In genomic region chr16:77660311-77660710, GRCh38 we compare ENCODE assay signal across 8 cellular contexts.
DNase-seq lines count a peak whose midpoint lies in the region; ATAC-seq and TF ChIP-seq lines count a peak whose summit lies in the region.

No MANE protein-coding gene starts in this region.

- H3K4me1 ChIP-seq in IMR-90 (ENCODE audit: control insufficient read depth, insufficient read depth, low read length) (no peaks in the 10 kb centered on the region), vagina (no peaks in the 10 kb centered on the region), HAP-1 (no peaks in the 10 kb centered on the region)

- CTCF ChIA-PET in IMR-90 (lab: Yijun Ruan, JAX) = interaction anchor here (0.6 to 1.9 kb wide), 6 partner anchors 9 to 1777 kb away, joined by 3 to 6 read pairs (median 3); no protein-coding TSS in a partner anchor

- H3K79me1 ChIP-seq in IMR-90 (ENCODE audit: low read depth in 1 of 2, low read length in 2 of 2) = no peaks in the 10 kb centered on the region

- intact Hi-C loops in IMR-90 (cut with micrococcal nuclease) (loop anchor here (1.0 to 5.0 kb wide), 3 partner anchors 61 to 424 kb away; no protein-coding TSS in a partner anchor), vagina (cut with DNase I) (loop anchor here (10.0 kb wide), 1 partner anchor 76 kb away; no protein-coding TSS in a partner anchor)

- TF ChIP-seq CTCF in AG09309 (IDR thresholded peaks at IDR 0.05; ENCODE audit: control insufficient read depth, insufficient read depth, low read depth, low read length, missing control alignments) = peak; percentile 71
- peak; percentile 52 for TF ChIP-seq CTCF in IMR-90 (conservative IDR thresholded peaks at IDR 0.05; ENCODE audit: low read depth, low read length)
- peak; percentile 27 to 47 (median 33) for TF ChIP-seq CTCF in vagina (IDR thresholded peaks at IDR 0.05)

- ATAC-seq in IMR-90 (ENCODE audit: low read depth) (peak; percentile 67), GM19455 (IDR thresholded peaks at IDR 0.05; ENCODE audit: unreplicated experiment) (no peak)

- no peak overlapping the region for H4K8ac ChIP-seq in IMR-90 (ENCODE audit: low read depth in 2 of 2, low read length in 2 of 2)

- peak; percentile 39 for TF ChIP-seq RAD21 in IMR-90 (IDR thresholded peaks at IDR 0.05; ENCODE audit: low read length)

- no peak overlapping the region for H3K4me3 ChIP-seq in AG09309 (ENCODE audit: control insufficient read depth, low read depth, low read length)
- no peak overlapping the region for H3K4me3 ChIP-seq in IMR-90 (ENCODE audit: insufficient read depth, low read depth, low read length)
- H3K4me3 ChIP-seq in SK-N-MC = peak overlapping the region; percentile 33; the same call in 1 of the 2 replicates
- no peak overlapping the region for H3K4me3 ChIP-seq in vagina
- no peak overlapping the region for H3K4me3 ChIP-seq in HAP-1

- BruUV-seq in IMR-90 (replicated peaks; lab: Mats Ljungman, UMichigan) = no TSS peak

- no peak overlapping the region for H3K18ac ChIP-seq in IMR-90 (ENCODE audit: low read depth, low read length)

- no peak overlapping the region for H2BK120ac ChIP-seq in IMR-90 (ENCODE audit: low read depth, low read length)

- H3K36me3 ChIP-seq in IMR-90 (ENCODE audit: control insufficient read depth, insufficient read depth, low read length) (no peaks in the 10 kb centered on the region), SK-N-MC (ENCODE audit: insufficient read depth, low read length) (no peaks in the 10 kb centered on the region), vagina (no peaks in the 10 kb centered on the region), HAP-1 (replicated peaks) (no peaks in the 10 kb centered on the region)

- H3K14ac ChIP-seq in IMR-90 (replicated peaks; ENCODE audit: low read depth, low read length) = no peak overlapping the region

- POLR2A ChIA-PET in IMR-90 (lab: Charles Lee; ENCODE audit: unreplicated experiment) = no interaction called here

- dilution Hi-C loops in IMR-90 (cut with HindIII; ENCODE audit: low sequenced_read_pairs, unreplicated experiment) = no loop called here

- DNase-seq in AG09309 (ENCODE audit: low read depth) (peak; percentile 11), IMR-90 (peak; percentile 52), SK-N-MC (ENCODE audit: low read depth, low spot score) (no peak), iPS DF 19.7 (ENCODE audit: low read depth, low spot score) (peak; percentile 12), vagina (ENCODE audit: extremely low spot score in 2 of 2) (no peak), HAP-1 (ENCODE audit: low spot score in 2 of 2) (no peak), cortex of kidney (lab: John Stamatoyannopoulos, UW) (no peak)

- H3K4me2 ChIP-seq in IMR-90 (ENCODE audit: low read depth, low read length) = peak overlapping the region; percentile 94

- no peak overlapping the region for H2BK15ac ChIP-seq in IMR-90 (ENCODE audit: low read depth, low read length)

- no peak overlapping the region for H2BK5ac ChIP-seq in IMR-90 (ENCODE audit: low read depth, low read length, poor library complexity, severe bottlenecking)

- in situ Hi-C loops in IMR-90 (cut with MboI; ENCODE audit: low sequenced_read_pairs) (no loop called here), HAP-1 (cut with MboI; ENCODE audit: low sequenced_read_pairs) (no loop called here)

- no peak overlapping the region for H3K56ac ChIP-seq in IMR-90 (ENCODE audit: extremely low read depth, insufficient read depth, low read length)

- H3K27ac ChIP-seq in IMR-90 (ENCODE audit: insufficient read depth, low read length) = no peak overlapping the region
- no peak overlapping the region for H3K27ac ChIP-seq in SK-N-MC
- no peak overlapping the region for H3K27ac ChIP-seq in vagina

- H3K23ac ChIP-seq in IMR-90 (ENCODE audit: low read depth, low read length) = no peak overlapping the region

- no peaks in the 10 kb centered on the region for H4K20me1 ChIP-seq in IMR-90 (ENCODE audit: insufficient read depth, low read length)

- H3K27me3 ChIP-seq in IMR-90 (ENCODE audit: control insufficient read depth, insufficient read depth, low read length) (no peaks in the 10 kb centered on the region; the same call in 1 of the 2 replicates), vagina (no peaks in the 10 kb centered on the region), HAP-1 (ENCODE audit: low read depth) (no peaks in the 10 kb centered on the region)

- H3K4ac ChIP-seq in IMR-90 (ENCODE audit: low read depth, low read length) = no peak overlapping the region

- H3K9ac ChIP-seq in IMR-90 (ENCODE audit: low read depth, low read length) (no peak overlapping the region), SK-N-MC (ENCODE audit: insufficient read length) (no peak overlapping the region)

- H2BK20ac ChIP-seq in IMR-90 (ENCODE audit: low read depth, low read length) = no peak overlapping the region

- no peak for TF ChIP-seq POLR2A in IMR-90 (IDR thresholded peaks at IDR 0.05; ENCODE audit: low read depth, low read length)
- TF ChIP-seq POLR2A in vagina (IDR thresholded peaks at IDR 0.05) = no peak

- no peak overlapping the region for H2AFZ ChIP-seq in IMR-90 (replicated peaks; ENCODE audit: low read length, poor library complexity)

- H4K5ac ChIP-seq in IMR-90 (ENCODE audit: low read depth, low read length) = no peak overlapping the region

- no peak overlapping the region for H2AK5ac ChIP-seq in IMR-90 (ENCODE audit: low read depth, low read length)

- no peak overlapping the region for H2AK9ac ChIP-seq in IMR-90 (replicated peaks; ENCODE audit: low read depth, low read length, poor library complexity)

- H4K91ac ChIP-seq in IMR-90 (ENCODE audit: insufficient read depth, low read depth, low read length) = no peak overlapping the region

- 5% methylated on average over 4 of the region's 12 CpGs; no CpG with 5 or more reads in 1 of the 2 experiments for WGBS in IMR-90 (ENCODE audit: extremely low coverage in 2 of 2, insufficient read length in 1 of 2), 2 experiments

- no peaks in the 10 kb centered on the region for H3K9me1 ChIP-seq in IMR-90 (ENCODE audit: insufficient read depth, low read length)

- H3K9me3 ChIP-seq in IMR-90 (ENCODE audit: control insufficient read depth, insufficient read depth, low read length) (no peaks in the 10 kb centered on the region), SK-N-MC (ENCODE audit: low read depth, low read length) (no peaks in the 10 kb centered on the region), vagina (no peaks in the 10 kb centered on the region), HAP-1 (no peaks in the 10 kb centered on the region)

TF ChIP-seq in IMR-90, 13 proteins besides CTCF, POLR2A, EP300 and RAD21:
- TF ChIP-seq SMC3 (IDR thresholded peaks at IDR 0.05; ENCODE audit: low read depth, low read length) (peak; percentile 47), CEBPB (IDR thresholded peaks at IDR 0.05; ENCODE audit: low read depth, low read length) (no peak)

Comparison
In these comparisons a context has a peak if more than half of its experiments do, and no peak if none do; other contexts are left out.
1. DNase-seq: peak in AG09309 (single experiment), IMR-90 (single experiment) and iPS DF 19.7 (single experiment); none in SK-N-MC (single experiment), vagina (0 of 2), HAP-1 (0 of 2) and cortex of kidney (single experiment).
2. Peak in every context shown above with its lines, with median percentiles within 50 percentile points of each other: CTCF ChIP-seq.